ENCODE assay signal across 21 cellular contexts in the genomic region with DNA sequence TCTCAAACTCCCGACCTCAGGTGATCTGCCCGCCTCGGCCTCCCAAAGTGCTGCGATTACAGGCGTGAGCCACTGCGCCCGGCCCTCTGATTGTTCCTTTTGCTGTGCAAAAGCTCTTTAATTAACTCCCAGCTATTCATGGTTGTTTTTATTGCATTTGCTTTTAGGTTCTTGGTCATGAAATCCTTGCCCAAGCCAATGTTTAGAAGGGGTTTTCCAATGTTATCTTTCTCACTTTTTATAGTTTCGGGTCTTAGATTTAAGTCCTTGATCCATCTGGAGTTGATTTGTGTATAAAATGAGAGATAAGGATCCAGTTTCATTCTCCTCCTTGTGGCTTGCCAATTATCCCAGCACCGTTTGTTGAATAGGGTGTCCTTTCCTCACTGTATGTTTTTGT. TPM values are rescaled to one million over a fixed set of nuclear protein-coding genes. Genes with fewer than 3 reads are reported as not detected.
A peak's percentile ranks its signal among the peaks of the same experiment; 100 is the strongest.
DNase-seq lines count a peak whose midpoint lies in the region; TF ChIP-seq lines count a peak whose summit lies in the region.
"Had no signal": no experiment of that assay in that cellular context is flagged by ENCODE, and none has a peak within 500 bp of the region (broad histone marks: within the 10 kb centered on the region; RNA-seq: fewer than 3 reads in every experiment).

No MANE protein-coding gene starts in this region.

- DNase-seq in NCI-H2171 treated with DMSO at 0.1 percent for 48 hours (lab: John Stamatoyannopoulos, UW) (peak; percentile 11), NCI-H2171 (lab: John Stamatoyannopoulos, UW) (no peak), cardiac septum (ENCODE audit: low spot score) (peak; percentile 44), right atrium auricular region (ENCODE audit: low spot score) (no peak), RPMI7951 (ENCODE audit: low read depth) (peak; percentile 17), NCI-H1436 treated with DMSO at 0.1 percent for 48 hours (lab: John Stamatoyannopoulos, UW) (no peak)
- DNase-seq in activated CD4-positive, alpha-beta T cell treated with anti-CD3 and anti-CD28 coated beads for 1 hour = no peak
- DNase-seq: 8988T; ACHN; AML-193; BE2C; Calu3; CD4-positive, alpha-beta memory T cell; COR-L47; DMS53; DMS79 treated with DMSO at 0.1 percent for 48 hours; GM23248; H7; HCEC 1CT had no signal

- peaks cover 0 to 8% of the 10 kb centered on the region in 2 donors for H3K9me3 ChIP-seq in right atrium auricular region
- H3K9me3 ChIP-seq: BE2C had no signal

- no peak overlapping the region for H3K4me3 ChIP-seq in right atrium auricular region
- H3K4me3 ChIP-seq: A549; BLaER1 treated with 17β-estradiol and CSF1 and Interleukin-3, amounts not matched to agents 10 nM and 100 nM; GM23248 had no signal

- H3K36me3 ChIP-seq in right atrium auricular region = no peaks in the 10 kb centered on the region
- H3K36me3 ChIP-seq: BE2C had no signal

- TF ChIP-seq CTCF in right atrium auricular region (IDR thresholded peaks at IDR 0.05) = no peak

- no peaks in the 10 kb centered on the region for H3K4me1 ChIP-seq in right atrium auricular region
- H3K4me1 ChIP-seq: A549; BE2C; BLaER1 treated with 17β-estradiol and CSF1 and Interleukin-3, amounts not matched to agents 10 nM and 100 nM had no signal

- intact Hi-C loops in cardiac septum (cut with DNase I) = no loop called here

- H3K27me3 ChIP-seq in right atrium auricular region = no peaks in the 10 kb centered on the region
- H3K27me3 ChIP-seq: BLaER1 treated with 17β-estradiol and CSF1 and Interleukin-3, amounts not matched to agents 10 nM and 100 nM had no signal

- no peak overlapping the region for H3K27ac ChIP-seq in right atrium auricular region
- H3K27ac ChIP-seq: A549; BLaER1 treated with 17β-estradiol and CSF1 and Interleukin-3, amounts not matched to agents 10 nM and 100 nM; GM23248 had no signal

RNA-seq across cellular contexts. Expression of a gene that starts 19.2 kb away (rescaled TPM):
- 0.70 TPM for total RNA-seq in cardiac septum
- total RNA-seq in right atrium auricular region = 1 to 10 TPM in 1 of 2 donors, under 1 TPM in 1; 0.48 to 2.4 TPM
- not detected in 2 replicates for total RNA-seq in RPMI7951 (2014; rRNA removed; shearing (Covaris generic))
- total RNA-seq: GM23248 had no signal

Comparison
In these comparisons a context has a peak if more than half of its experiments do, and no peak if none do; other contexts are left out.
1. DNase-seq: peak in NCI-H2171 treated with DMSO at 0.1 percent for 48 hours (single experiment), cardiac septum (single experiment) and RPMI7951 (single experiment); none in NCI-H2171 (single experiment), right atrium auricular region (single experiment), NCI-H1436 treated with DMSO at 0.1 percent for 48 hours (single experiment) and activated CD4-positive, alpha-beta T cell treated with anti-CD3 and anti-CD28 coated beads for 1 hour (single experiment).